Comparison of ENCODE assay signal across 8 cellular contexts in genomic region chr5:172059661-172060100, GRCh38. TPM values are rescaled to one million over a fixed set of nuclear protein-coding genes. Genes with fewer than 3 reads are reported as not detected.
A peak's percentile ranks its signal among the peaks of the same experiment; 100 is the strongest.
DNase-seq lines count a peak whose midpoint lies in the region; ATAC-seq, FAIRE-seq and TF ChIP-seq lines count a peak whose summit lies in the region.

No MANE protein-coding gene starts in this region.

- H3K27ac Mint-ChIP-seq in CD8-positive, alpha-beta memory T cell, result peak overlapping the region in 7 of 8 donors; percentile 43 to 83 (median 59)
- H3K27ac Mint-ChIP-seq in mesothelial cell of epicardium, result no peak overlapping the region

- H3K4me1 Mint-ChIP-seq in CD8-positive, alpha-beta memory T cell, result peaks cover 16 to 20% (median 18%) of the 10 kb centered on the region in 3 donors
- H3K4me1 Mint-ChIP-seq in mesothelial cell of epicardium, result peaks cover 7% of the 10 kb centered on the region

- peaks cover 4% of the 10 kb centered on the region for H3K4me1 ChIP-seq in CD8-positive, alpha-beta memory T cell (ENCODE audit: insufficient read depth, low read length)
- no peaks in the 10 kb centered on the region for H3K4me1 ChIP-seq in GM12878 (ENCODE audit: control insufficient read depth, insufficient read depth, low read length)

- H3K27ac ChIP-seq in CD8-positive, alpha-beta memory T cell (ENCODE audit: low read depth, low read length), result no peak overlapping the region
- H3K27ac ChIP-seq in GM12878 (ENCODE audit: control insufficient read depth, insufficient read depth), result no peak overlapping the region

- no peaks in the 10 kb centered on the region for H3K9me3 ChIP-seq in CD8-positive, alpha-beta memory T cell (ENCODE audit: low read length)
- no peaks in the 10 kb centered on the region for H3K9me3 ChIP-seq in GM12878 (replicated peaks; ENCODE audit: control insufficient read depth, insufficient read depth, low read length)

- in situ Hi-C loops in GM12878 (cut with MboI), result no loop called here

- SMC1A ChIA-PET in GM12878 (lab: Charles Lee; ENCODE audit: uncharacterized antibody, unreplicated experiment), result interaction anchor here (0.7 to 5.6 kb wide), 11 partner anchors 8 to 642 kb away, joined by 3 to 32 read pairs (median 3); no protein-coding TSS in a partner anchor

- no peak overlapping the region for H2AFZ ChIP-seq in GM12878 (ENCODE audit: control insufficient read depth, low read depth, low read length)

- H3K79me2 ChIP-seq in GM12878 (ENCODE audit: control insufficient read depth, insufficient read depth, low read length), result no peaks in the 10 kb centered on the region

- no peak overlapping the region for H3K9ac ChIP-seq in GM12878 (ENCODE audit: control insufficient read depth, insufficient read depth, low read length)

- no peak for FAIRE-seq in GM12878 (lab: Jason Lieb, UNC)

- H3K4me3 Mint-ChIP-seq in CD8-positive, alpha-beta memory T cell, result peak overlapping the region in 1 of 7 donors; percentile 5
- H3K4me3 Mint-ChIP-seq in mesothelial cell of epicardium, result no peak overlapping the region

- H3K27me3 Mint-ChIP-seq in CD8-positive, alpha-beta memory T cell, result peaks cover 0 to 4% of the 10 kb centered on the region in 2 donors
- H3K27me3 Mint-ChIP-seq in mesothelial cell of epicardium (ENCODE audit: low read depth), result no peaks in the 10 kb centered on the region

- no peaks in the 10 kb centered on the region for H4K20me1 ChIP-seq in GM12878 (ENCODE audit: control insufficient read depth, insufficient read depth)

- ATAC-seq in GM12878 (peak; percentile 50), HG03521 (IDR thresholded peaks at IDR 0.05; ENCODE audit: unreplicated experiment) (no peak), left colon (no peak), GM21447 (IDR thresholded peaks at IDR 0.05; ENCODE audit: unreplicated experiment) (no peak)

- TF ChIP-seq CTCF in GM12878 (IDR thresholded peaks at IDR 0.05 in 2 of 3, conservative IDR thresholded peaks at IDR 0.05 in 1 of 3; ENCODE audit: control insufficient read depth in 2 of 3, extremely low read depth in 1 of 3, insufficient read depth in 1 of 3, low read depth in 3 of 3, low read length in 3 of 3) (peak; percentile 43 to 49 (median 43)), mesothelial cell of epicardium (IDR thresholded peaks at IDR 0.05; ENCODE audit: unreplicated experiment) (peak; percentile 24)

- H3K27me3 ChIP-seq in CD8-positive, alpha-beta memory T cell (ENCODE audit: insufficient read depth, low read length, poor library complexity, severe bottlenecking), result no peaks in the 10 kb centered on the region
- no peaks in the 10 kb centered on the region for H3K27me3 ChIP-seq in GM12878 (replicated peaks in 1 of 2; ENCODE audit: control insufficient read depth in 2 of 2, insufficient read depth in 2 of 2, low read length in 1 of 2)

- H3K36me3 ChIP-seq in CD8-positive, alpha-beta memory T cell (ENCODE audit: insufficient read depth, low read length), result peaks cover 77% of the 10 kb centered on the region
- H3K36me3 ChIP-seq in GM12878 (ENCODE audit: control insufficient read depth in 2 of 2, insufficient read depth in 2 of 2, low read length in 1 of 2), result peaks cover 32 to 44% of the 10 kb centered on the region in 2 experiments

- DNase-seq in CD8-positive, alpha-beta memory T cell, result peak in 1 of 5 donors; percentile 25
- peak; percentile 61 for DNase-seq in HEK293T (ENCODE audit: extremely low spot score)
- no peak for DNase-seq in GM12878 (ENCODE audit: low read depth, low spot score)
- no peak for DNase-seq in mesothelial cell of epicardium (ENCODE audit: low spot score in 2 of 2, unreplicated experiment in 2 of 2)
- DNase-seq in NCI-H774 (lab: John Stamatoyannopoulos, UW), result no peak
- DNase-seq in left colon, result no peak

- TF ChIP-seq POLR2A in GM12878 (IDR thresholded peaks at IDR 0.05; ENCODE audit: low read depth, low read length), result no peak

- RAD21 ChIA-PET in GM12878 (lab: Charles Lee; ENCODE audit: unreplicated experiment), result interaction anchor here (0.8 to 2.3 kb wide), 6 partner anchors 52 to 787 kb away, joined by 3 to 36 read pairs (median 4); no protein-coding TSS in a partner anchor

- POLR2A ChIA-PET in CD8-positive, alpha-beta memory T cell (lab: Charles Lee), result interaction anchor here (0.5 to 0.7 kb wide), 3 partner anchors 24 to 712 kb away, joined by 3 to 4 read pairs (median 3); no protein-coding TSS in a partner anchor
- POLR2A ChIA-PET in HEK293T (lab: Yijun Ruan, JAX) (interaction anchor here (0.6 to 2.5 kb wide), 3 partner anchors 12 to 147 kb away, joined by 3 to 9 read pairs (median 3); partner anchors contain the start of gene FBXW11), GM12878 (lab: Charles Lee) (interaction anchor here (0.6 kb wide), 1 partner anchor 305 kb away, joined by 4 read pairs; no protein-coding TSS in a partner anchor)

- peak; percentile 59 for TF ChIP-seq RAD21 in GM12878 (IDR thresholded peaks at IDR 0.05; ENCODE audit: insufficient read depth, low read depth, low read length)

- H3K36me3 Mint-ChIP-seq in CD8-positive, alpha-beta memory T cell, result peaks cover 34 to 91% (median 37%) of the 10 kb centered on the region in 3 donors
- H3K36me3 Mint-ChIP-seq in mesothelial cell of epicardium, result peaks cover 28% of the 10 kb centered on the region

- CTCF ChIA-PET in CD8-positive, alpha-beta memory T cell (lab: Charles Lee), result interaction anchor here (0.7 to 2.2 kb wide), 19 partner anchors 8 to 234 kb away, joined by 3 to 12 read pairs (median 3); partner anchors contain the start of genes FBXW11 and STK10
- CTCF ChIA-PET in HEK293T (lab: Yijun Ruan, JAX) (interaction anchor here (0.6 to 2.7 kb wide), 16 partner anchors 8 to 641 kb away, joined by 3 to 30 read pairs (median 4); partner anchors contain the start of gene FGF18), GM12878 (lab: Yijun Ruan, JAX) (interaction anchor here (0.5 to 2.2 kb wide), 32 partner anchors 8 to 670 kb away, joined by 3 to 40 read pairs (median 4); partner anchors contain the start of genes FBXW11 and FGF18)

- 79% methylated on average over 5 of the region's 5 CpGs for WGBS in GM12878 (ENCODE audit: insufficient coverage, insufficient replicate concordance, low lambda C conversion rate, missing lambda C conversion rate)

- H3K9me3 Mint-ChIP-seq in CD8-positive, alpha-beta memory T cell, result no peaks in the 10 kb centered on the region
- H3K9me3 Mint-ChIP-seq in mesothelial cell of epicardium, result no peaks in the 10 kb centered on the region

- H3K4me3 ChIP-seq in CD8-positive, alpha-beta memory T cell (ENCODE audit: low read length), result no peak overlapping the region
- H3K4me3 ChIP-seq in GM12878, result no peak overlapping the region

- H3K4me2 ChIP-seq in GM12878 (ENCODE audit: control insufficient read depth, insufficient read depth), result no peak overlapping the region

- TF ChIP-seq EP300 in GM12878 (IDR thresholded peaks at IDR 0.05; ENCODE audit: borderline replicate concordance in 1 of 2, control insufficient read depth in 1 of 2, low read depth in 2 of 2, low read length in 2 of 2), result no peak

- BruUV-seq in GM12878 (replicated peaks; lab: Mats Ljungman, UMichigan), result no TSS peak

- intact Hi-C loops in GM12878 (cut with micrococcal nuclease; ENCODE audit: unreplicated experiment) (no loop called here), left colon (cut with DNase I, micrococcal nuclease) (no loop called here)

TF ChIP-seq in HEK293T, 16 proteins besides CTCF, POLR2A, EP300 and RAD21 (continues in another document):
- TF ChIP-seq FOXK2 (IDR thresholded peaks at IDR 0.05) (no peak), L3MBTL2 (conservative IDR thresholded peaks at IDR 0.05) (no peak), ELF4 (IDR thresholded peaks at IDR 0.05) (no peak), CTBP1 (IDR thresholded peaks at IDR 0.05; ENCODE audit: borderline replicate concordance) (no peak)

TF ChIP-seq in GM12878, 131 proteins besides CTCF, POLR2A, EP300 and RAD21:
- TF ChIP-seq TCF3 (IDR thresholded peaks at IDR 0.05; ENCODE audit: borderline replicate concordance, insufficient read depth, low read depth, low read length), result no peak
- TF ChIP-seq SMC3 (IDR thresholded peaks at IDR 0.05; ENCODE audit: borderline replicate concordance, low read length), result 0 out of 2 replicates have a peak, but pooled peaks have one; percentile 35

RNA-seq across cellular contexts. Expression of gene FBXW11, which starts 53.2 kb away (rescaled TPM):
- total RNA-seq in CD8-positive, alpha-beta memory T cell, result 10 to 100 TPM; 44.7 to 46.9 TPM
- polyA plus RNA-seq in CD8-positive, alpha-beta memory T cell, result 25.8 TPM
- 68.9 and 73.9 TPM in 2 replicates for total RNA-seq in GM12878 (2013; cell fraction: nucleolus; rRNA removed)
- total RNA-seq in GM12878 (2014; rRNA removed) (44.5 and 55.5 TPM in 2 replicates), GM12878 (2014; rRNA removed; fragmentation: Illumina TruSeq; extraction: Trizol) (50.9 TPM in 2 replicates), GM12878 (2021) (48.4 and 50.7 TPM in 2 replicates), mesothelial cell of epicardium (62.1 to 64.4 TPM (median 64.1 TPM) in 3 replicates), left colon (10 to 100 TPM; 34.1 to 37.5 TPM)
- 15.2 TPM for polyA plus RNA-seq in GM12878 (2011; ENCODE audit: low read depth)
- polyA plus RNA-seq in GM12878 (2011; rRNA removed) (61.5 and 64.7 TPM in 2 replicates), GM12878 (2014; fragmentation: Illumina TruSeq; extraction: Trizol) (46.9 and 64.0 TPM in 2 replicates), GM12878 (2014; fragmentation: Nextera tagmentation; extraction: Ambion mirVana) (1 to 10 TPM; 4.3 to 7.7 TPM), GM12878 (2014; rRNA removed) (30.7 and 35.4 TPM in 2 replicates), GM12878 (2016; fragmentation: Nextera tagmentation; extraction: Ambion mirVana) (10 to 100 TPM; 27.8 to 28.2 TPM)
- 40.9 and 41.2 TPM in 2 replicates for polyA plus RNA-seq in GM12878 (2011; cell fraction: cytosol; rRNA removed)
- polyA plus RNA-seq in GM12878 (2011; cell fraction: nucleus; rRNA removed), result 34.3 and 43.8 TPM in 2 replicates
- 23.6 and 28.8 TPM in 2 replicates for polyA plus RNA-seq in GM12878 (2012)
- 111 and 144 TPM in 2 replicates for polyA minus RNA-seq in GM12878 (2011; rRNA and poly(A)+ RNA removed)
- 39.8 and 43.9 TPM in 2 replicates for polyA minus RNA-seq in GM12878 (2011; cell fraction: cytosol; rRNA and poly(A)+ RNA removed)
- polyA minus RNA-seq in GM12878 (2011; cell fraction: nucleus; rRNA and poly(A)+ RNA removed), result 24.8 and 39.9 TPM in 2 replicates
